In the genomic region with DNA sequence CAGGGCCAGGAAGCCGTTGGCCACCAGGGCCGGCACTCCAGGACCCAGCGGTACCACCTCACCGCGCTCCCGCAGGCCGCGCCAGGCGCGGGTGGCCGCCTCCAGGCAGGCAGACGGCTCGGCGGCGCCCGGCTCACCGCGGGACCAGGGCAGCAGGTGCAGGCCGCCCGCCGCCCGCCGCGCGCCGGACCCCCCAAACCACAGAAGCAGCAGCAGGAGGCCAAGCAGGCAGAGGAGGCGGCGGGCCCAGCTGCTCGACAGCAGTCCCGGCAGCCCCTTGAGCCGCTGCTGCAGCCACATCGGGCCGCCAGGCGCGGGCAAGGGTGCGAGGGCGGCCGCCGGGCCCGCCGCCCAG, we compare ENCODE assay signal across 8 cellular contexts. TPM values are rescaled to one million over a fixed set of nuclear protein-coding genes. Genes with fewer than 3 reads are reported as not detected.
DNase-seq lines count a peak whose midpoint lies in the region; ATAC-seq and TF ChIP-seq lines count a peak whose summit lies in the region.

No MANE protein-coding gene starts in this region.

- H3K9ac ChIP-seq in mammary epithelial cell (ENCODE audit: insufficient read depth, low read length) = no peak overlapping the region

- H3K9me3 ChIP-seq in mammary epithelial cell (replicated peaks; ENCODE audit: insufficient read depth, low read length) = no peaks in the 10 kb centered on the region

- CTCF ChIA-PET in mammary epithelial cell (lab: Charles Lee; ENCODE audit: low non-redundant PET) = interaction anchor here (0.7 kb wide), 1 partner anchor 1740 kb away, joined by 3 read pairs; no protein-coding TSS in a partner anchor

- dilution Hi-C loops in mammary epithelial cell (cut with HindIII; ENCODE audit: low sequenced_read_pairs) = no loop called here

- peak overlapping the region; percentile 39 to 57 (median 57) for H3K4me3 ChIP-seq in mammary epithelial cell (replicated peaks in 1 of 3; ENCODE audit: insufficient read depth in 1 of 3, low read depth in 2 of 3, low read length in 3 of 3)

- TF ChIP-seq CTCF in mammary epithelial cell (conservative IDR thresholded peaks at IDR 0.05 in 1 of 2, IDR thresholded peaks at IDR 0.05 in 1 of 2; ENCODE audit: extremely low read depth in 1 of 2, insufficient read depth in 1 of 2, low read depth in 1 of 2, low read length in 2 of 2) = no peak

- 0% methylated on average over 1 of the region's 41 CpGs for WGBS in mammary epithelial cell (ENCODE audit: low coverage, missing lambda C conversion rate)

- no peaks in the 10 kb centered on the region for H3K27me3 ChIP-seq in mammary epithelial cell (ENCODE audit: insufficient read depth, low read length)

- H3K27me3 Mint-ChIP-seq in activated T-cell treated with anti-CD3 and anti-CD28 coated beads, Interleukin-2, amount 50 U/mL, for 4 hours (ENCODE audit: low read depth) = no peaks in the 10 kb centered on the region

- peaks cover 36% of the 10 kb centered on the region for H3K4me1 ChIP-seq in mammary epithelial cell (ENCODE audit: insufficient read depth, low read length)

- H3K36me3 ChIP-seq in mammary epithelial cell (ENCODE audit: insufficient read depth, low read length) = peaks cover 7% of the 10 kb centered on the region

- in situ Hi-C loops in mammary epithelial cell (cut with MboI; ENCODE audit: low sequenced_read_pairs in 2 of 2) = no loop called here

- no peak overlapping the region for H3K4me3 Mint-ChIP-seq in activated T-cell treated with anti-CD3 and anti-CD28 coated beads, Interleukin-2, amount 50 U/mL, for 4 hours

- peaks cover 25% of the 10 kb centered on the region for H3K4me1 Mint-ChIP-seq in activated T-cell treated with anti-CD3 and anti-CD28 coated beads, Interleukin-2, amount 50 U/mL, for 4 hours (ENCODE audit: low read depth)

- H2AFZ ChIP-seq in mammary epithelial cell (ENCODE audit: low read depth, low read length) = peak overlapping the region; percentile 13

- peaks cover 46% of the 10 kb centered on the region for H3K79me2 ChIP-seq in mammary epithelial cell (ENCODE audit: insufficient read depth, low read length)

- H3K27ac ChIP-seq in mammary epithelial cell (ENCODE audit: insufficient read depth, low read depth, low read length) = no peak overlapping the region

- H3K9me3 Mint-ChIP-seq in activated T-cell treated with anti-CD3 and anti-CD28 coated beads, Interleukin-2, amount 50 U/mL, for 4 hours = no peaks in the 10 kb centered on the region

- no peaks in the 10 kb centered on the region for H4K20me1 ChIP-seq in mammary epithelial cell (ENCODE audit: insufficient read depth, low read length)

- intact Hi-C loops in mammary epithelial cell (cut with micrococcal nuclease) = loop anchor here (5.0 kb wide), 1 partner anchor 41 kb away; no protein-coding TSS in a partner anchor

- DNase-seq in activated T-cell treated with anti-CD3 and anti-CD28 coated beads, Interleukin-2, amount 50 U/mL, for 4 hours = no peak
- no peak for DNase-seq in activated T-cell treated with anti-CD3 and anti-CD28 coated beads for 4 hours
- no peak for DNase-seq in mammary epithelial cell
- DNase-seq in myocyte (ENCODE audit: low read depth) = peak; percentile 57
- no peak for DNase-seq in NCI-H524 treated with DMSO at 0.1 percent for 48 hours (lab: John Stamatoyannopoulos, UW)
- DNase-seq in SKM-1 treated with dmso at 0.1 percent for 144 hours (lab: John Stamatoyannopoulos, UW; ENCODE audit: unreplicated experiment) = no peak
- no peak for DNase-seq in AML-193 (lab: John Stamatoyannopoulos, UW)

- peaks cover 21% of the 10 kb centered on the region for H3K36me3 Mint-ChIP-seq in activated T-cell treated with anti-CD3 and anti-CD28 coated beads, Interleukin-2, amount 50 U/mL, for 4 hours (ENCODE audit: insufficient read depth)

- peak overlapping the region; percentile 95 for H3K4me2 ChIP-seq in mammary epithelial cell (ENCODE audit: insufficient read depth, low read depth, low read length)

- BruUV-seq in mammary epithelial cell (replicated peaks; lab: Mats Ljungman, UMichigan) = no TSS peak

- ATAC-seq in activated T-cell treated with anti-CD3 and anti-CD28 coated beads, Interleukin-2, amount 50 U/mL, for 4 hours = peak; percentile 49 to 55
- peak; percentile 10 for ATAC-seq in HG03520 (IDR thresholded peaks at IDR 0.05; ENCODE audit: unreplicated experiment)

RNA-seq across cellular contexts. Expression of gene KIAA2013, which starts 0.3 kb away (rescaled TPM):
- total RNA-seq in activated T-cell treated with anti-CD3 and anti-CD28 coated beads, Interleukin-2, amount 50 U/mL, for 4 hours = 10 to 100 TPM; 31.4 to 39.3 (median 35.0) TPM
- total RNA-seq in mammary epithelial cell (10 to 100 TPM; 35.1 to 72.3 TPM), myocyte (102 and 105 TPM in 2 replicates)
- polyA plus RNA-seq in mammary epithelial cell = 61.9 TPM
- 35.6 TPM for polyA minus RNA-seq in mammary epithelial cell
- 59.3 TPM for polyA plus RNA-seq in myocyte (2012)

RNA-seq across cellular contexts. Expression of gene PLOD1, which starts 8.6 kb away (rescaled TPM):
- total RNA-seq in activated T-cell treated with anti-CD3 and anti-CD28 coated beads, Interleukin-2, amount 50 U/mL, for 4 hours = 10 to 100 TPM; 11.8 to 20.4 (median 16.1) TPM
- 100 to 1,000 TPM; 107 to 197 TPM for total RNA-seq in mammary epithelial cell
- polyA plus RNA-seq in mammary epithelial cell = 189 TPM
- polyA minus RNA-seq in mammary epithelial cell = 128 TPM
- total RNA-seq in myocyte = 144 and 152 TPM in 2 replicates
- 299 TPM for polyA plus RNA-seq in myocyte (2012)

RNA-seq across cellular contexts. Expression of gene MFN2, which starts 54.3 kb away (rescaled TPM):
- total RNA-seq in activated T-cell treated with anti-CD3 and anti-CD28 coated beads, Interleukin-2, amount 50 U/mL, for 4 hours = 100 to 1,000 TPM in 1 of 3 donors, 10 to 100 TPM in 2; 96.2 to 105 (median 96.7) TPM
- total RNA-seq in mammary epithelial cell = 100 to 1,000 TPM; 106 to 133 TPM
- polyA plus RNA-seq in mammary epithelial cell = 91.6 TPM
- 189 TPM for polyA minus RNA-seq in mammary epithelial cell
- 76.1 and 80.5 TPM in 2 replicates for total RNA-seq in myocyte
- 77.3 TPM for polyA plus RNA-seq in myocyte (2012)
